10 cellular contexts compared by ENCODE assay signal in genomic region chr7:712601-713457, GRCh38. TPM values are rescaled to one million over a fixed set of nuclear protein-coding genes. Genes with fewer than 3 reads are reported as not detected.
DNase-seq lines count a peak whose midpoint lies in the region; ATAC-seq and TF ChIP-seq lines count a peak whose summit lies in the region.
"Had no signal": no experiment of that assay in that cellular context is flagged by ENCODE, and none has a peak within 500 bp of the region (broad histone marks: within the 10 kb centered on the region; RNA-seq: fewer than 3 reads in every experiment).

No MANE protein-coding gene starts in this region.

- H3K27me3 ChIP-seq in left ventricle myocardium inferior (ENCODE audit: low read depth), result peaks cover 3% of the 10 kb centered on the region

- ATAC-seq in Right ventricle myocardium superior (ENCODE audit: poor library complexity), result no peak
- no peak for ATAC-seq in natural killer cell
- ATAC-seq in HG03432 (IDR thresholded peaks at IDR 0.05; ENCODE audit: unreplicated experiment), result no peak
- ATAC-seq: esophagus mucosa had no signal

- H3K36me3 ChIP-seq in left ventricle myocardium inferior, result no peaks in the 10 kb centered on the region

- H3K27ac ChIP-seq in left ventricle myocardium inferior (replicated peaks), result no peak overlapping the region

- intact Hi-C loops in left ventricle myocardium inferior (cut with micrococcal nuclease), result no loop called here
- intact Hi-C loops in Right ventricle myocardium superior (cut with DNase I), result no loop called here
- intact Hi-C loops in natural killer cell (cut with micrococcal nuclease), result no loop called here
- intact Hi-C loops in Calu3 (cut with micrococcal nuclease; ENCODE audit: unreplicated experiment), result no loop called here

- TF ChIP-seq CTCF in left ventricle myocardium inferior (IDR thresholded peaks at IDR 0.05; ENCODE audit: borderline replicate concordance), result no peak
- no peak for TF ChIP-seq CTCF in chondrocyte (IDR thresholded peaks at IDR 0.05)
- no peak for TF ChIP-seq CTCF in natural killer cell (IDR thresholded peaks at IDR 0.05)
- no peak for TF ChIP-seq CTCF in Calu3 (IDR thresholded peaks at IDR 0.05; ENCODE audit: unreplicated experiment)

- no TSS peak for BruUV-seq in Calu3 (replicated peaks; lab: Mats Ljungman, UMichigan)

- H3K4me1 Mint-ChIP-seq in chondrocyte (ENCODE audit: low read depth), result no peaks in the 10 kb centered on the region
- peaks cover 0 to 5% of the 10 kb centered on the region in 2 donors for H3K4me1 Mint-ChIP-seq in natural killer cell
- no peaks in the 10 kb centered on the region for H3K4me1 Mint-ChIP-seq in Calu3 (ENCODE audit: low read depth, unreplicated experiment)

- H3K4me1 ChIP-seq in left ventricle myocardium inferior, result peaks cover 13% of the 10 kb centered on the region

- no peaks in the 10 kb centered on the region for H3K9me3 Mint-ChIP-seq in chondrocyte (ENCODE audit: low read depth)
- H3K9me3 Mint-ChIP-seq in natural killer cell, result no peaks in the 10 kb centered on the region
- H3K9me3 Mint-ChIP-seq in Calu3 (ENCODE audit: low read depth, unreplicated experiment), result no peaks in the 10 kb centered on the region
- H3K9me3 Mint-ChIP-seq: neural crest cell had no signal

- CTCF ChIA-PET in Calu3 (lab: Charles Lee), result no interaction called here

- H3K36me3 Mint-ChIP-seq in chondrocyte (ENCODE audit: low read depth) (no peaks in the 10 kb centered on the region), natural killer cell (no peaks in the 10 kb centered on the region), Calu3 (ENCODE audit: insufficient read depth, unreplicated experiment) (peaks cover 11% of the 10 kb centered on the region)

- peak overlapping the region; percentile 73 for H3K4me3 ChIP-seq in left ventricle myocardium inferior

- DNase-seq in left ventricle myocardium inferior (no peak), Right ventricle myocardium superior (no peak), chondrocyte (ENCODE audit: low spot score) (no peak), natural killer cell (no peak), NCI-H2196 (lab: John Stamatoyannopoulos, UW; ENCODE audit: unreplicated experiment) (no peak), Calu3 (no peak), NCI-H2107 (lab: John Stamatoyannopoulos, UW) (no peak)

- H3K27ac Mint-ChIP-seq in chondrocyte (ENCODE audit: unreplicated experiment) (no peak overlapping the region), natural killer cell (no peak overlapping the region), Calu3 (ENCODE audit: unreplicated experiment) (no peak overlapping the region)

- peak overlapping the region; percentile 12 for H3K4me3 Mint-ChIP-seq in chondrocyte (ENCODE audit: unreplicated experiment)
- peak overlapping the region; percentile 9 for H3K4me3 Mint-ChIP-seq in natural killer cell
- H3K4me3 Mint-ChIP-seq in Calu3 (ENCODE audit: low read depth, unreplicated experiment), result no peak overlapping the region
- H3K4me3 Mint-ChIP-seq: neural crest cell had no signal

- H3K9me3 ChIP-seq in left ventricle myocardium inferior (replicated peaks), result no peaks in the 10 kb centered on the region

- no peaks in the 10 kb centered on the region for H3K27me3 Mint-ChIP-seq in chondrocyte (ENCODE audit: low read depth)
- H3K27me3 Mint-ChIP-seq in natural killer cell (ENCODE audit: low read depth in 2 of 2), result peaks cover 18 to 19% of the 10 kb centered on the region in 2 donors
- H3K27me3 Mint-ChIP-seq in Calu3 (ENCODE audit: unreplicated experiment), result no peaks in the 10 kb centered on the region

RNA-seq across cellular contexts. Expression of gene DNAAF5, which starts 13.7 kb away (rescaled TPM):
- total RNA-seq in left ventricle myocardium inferior (18.1 TPM), Right ventricle myocardium superior (19.3 TPM), chondrocyte (15.3 to 23.2 TPM (median 16.6 TPM) in 3 replicates), natural killer cell (10 to 100 TPM in 2 of 3 donors, 1 to 10 TPM in 1; 6.7 to 10.3 (median 10.3) TPM), Calu3 (2022) (54.0 and 57.2 TPM in 2 replicates)

RNA-seq across cellular contexts. Expression of gene PRKAR1B, which starts 14.3 kb away (rescaled TPM):
- total RNA-seq in left ventricle myocardium inferior, result 14.2 TPM
- 16.5 TPM for total RNA-seq in Right ventricle myocardium superior
- 7.7 to 8.6 TPM (median 7.9 TPM) in 3 replicates for total RNA-seq in chondrocyte
- total RNA-seq in natural killer cell, result 1 to 10 TPM; 2.4 to 3.8 (median 3.0) TPM
- total RNA-seq in Calu3 (2022), result 24.8 and 28.3 TPM in 2 replicates
